1 cellular context compared by ENCODE assay signal in the genomic region with DNA sequence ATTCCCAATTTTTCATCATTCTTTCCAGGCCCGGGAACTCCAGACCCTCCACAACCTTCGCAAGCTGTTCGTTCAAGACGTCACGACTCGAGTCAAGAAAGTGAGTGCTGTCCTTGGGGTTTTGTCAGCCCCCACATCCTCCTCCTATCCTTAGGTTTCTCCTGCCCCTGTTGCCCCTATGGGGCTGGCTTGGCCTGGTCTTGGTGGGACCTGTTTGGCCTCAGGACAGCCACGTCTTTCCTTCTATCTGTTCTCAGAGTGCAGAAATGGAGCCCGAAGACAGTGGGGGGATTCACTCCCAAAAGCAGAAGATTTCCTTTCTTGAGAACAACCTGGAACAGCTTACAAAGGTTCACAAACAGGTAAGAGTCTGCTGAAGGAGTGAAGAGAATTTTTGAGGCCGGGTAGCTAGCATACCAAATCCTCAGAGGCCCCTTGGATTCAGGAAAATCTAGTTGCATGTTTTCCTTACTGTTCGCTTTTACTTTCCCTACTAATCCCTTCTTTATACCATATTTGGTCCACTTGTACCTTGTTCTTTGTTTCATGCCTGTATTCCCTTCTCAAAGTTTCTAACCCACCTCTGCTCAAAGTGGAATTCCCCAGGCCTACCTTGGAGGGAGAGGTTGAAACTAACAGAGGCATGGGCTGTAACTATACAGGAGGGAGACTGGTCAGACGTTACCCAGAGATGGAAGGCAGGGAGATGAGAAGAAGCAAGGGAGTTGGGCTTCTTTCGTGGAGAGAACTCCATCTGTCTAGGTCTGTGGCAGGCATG.
TF ChIP-seq lines count a peak whose summit lies in the region.

No MANE protein-coding gene starts in this region.

TF ChIP-seq in HepG2, 621 proteins besides CTCF, POLR2A, EP300 and RAD21:
- TF ChIP-seq ZNF317 (CRISPR knock-in tag; IDR thresholded peaks at IDR 0.05) (no peak), ZNF30 (CRISPR knock-in tag; IDR thresholded peaks at IDR 0.05) (no peak), HMGA1 (CRISPR knock-in tag; conservative IDR thresholded peaks at IDR 0.05) (no peak)
- TF ChIP-seq, protein P1, sequence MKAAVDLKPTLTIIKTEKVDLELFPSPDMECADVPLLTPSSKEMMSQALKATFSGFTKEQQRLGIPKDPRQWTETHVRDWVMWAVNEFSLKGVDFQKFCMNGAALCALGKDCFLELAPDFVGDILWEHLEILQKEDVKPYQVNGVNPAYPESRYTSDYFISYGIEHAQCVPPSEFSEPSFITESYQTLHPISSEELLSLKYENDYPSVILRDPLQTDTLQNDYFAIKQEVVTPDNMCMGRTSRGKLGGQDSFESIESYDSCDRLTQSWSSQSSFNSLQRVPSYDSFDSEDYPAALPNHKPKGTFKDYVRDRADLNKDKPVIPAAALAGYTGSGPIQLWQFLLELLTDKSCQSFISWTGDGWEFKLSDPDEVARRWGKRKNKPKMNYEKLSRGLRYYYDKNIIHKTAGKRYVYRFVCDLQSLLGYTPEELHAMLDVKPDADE (CRISPR knock-in tag; IDR thresholded peaks at IDR 0.05), result no peak
- TF ChIP-seq, protein P2, sequence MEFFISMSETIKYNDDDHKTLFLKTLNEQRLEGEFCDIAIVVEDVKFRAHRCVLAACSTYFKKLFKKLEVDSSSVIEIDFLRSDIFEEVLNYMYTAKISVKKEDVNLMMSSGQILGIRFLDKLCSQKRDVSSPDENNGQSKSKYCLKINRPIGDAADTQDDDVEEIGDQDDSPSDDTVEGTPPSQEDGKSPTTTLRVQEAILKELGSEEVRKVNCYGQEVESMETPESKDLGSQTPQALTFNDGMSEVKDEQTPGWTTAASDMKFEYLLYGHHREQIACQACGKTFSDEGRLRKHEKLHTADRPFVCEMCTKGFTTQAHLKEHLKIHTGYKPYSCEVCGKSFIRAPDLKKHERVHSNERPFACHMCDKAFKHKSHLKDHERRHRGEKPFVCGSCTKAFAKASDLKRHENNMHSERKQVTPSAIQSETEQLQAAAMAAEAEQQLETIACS (CRISPR knock-in tag; IDR thresholded peaks at IDR 0.05), result no peak
- TF ChIP-seq, protein P3, sequence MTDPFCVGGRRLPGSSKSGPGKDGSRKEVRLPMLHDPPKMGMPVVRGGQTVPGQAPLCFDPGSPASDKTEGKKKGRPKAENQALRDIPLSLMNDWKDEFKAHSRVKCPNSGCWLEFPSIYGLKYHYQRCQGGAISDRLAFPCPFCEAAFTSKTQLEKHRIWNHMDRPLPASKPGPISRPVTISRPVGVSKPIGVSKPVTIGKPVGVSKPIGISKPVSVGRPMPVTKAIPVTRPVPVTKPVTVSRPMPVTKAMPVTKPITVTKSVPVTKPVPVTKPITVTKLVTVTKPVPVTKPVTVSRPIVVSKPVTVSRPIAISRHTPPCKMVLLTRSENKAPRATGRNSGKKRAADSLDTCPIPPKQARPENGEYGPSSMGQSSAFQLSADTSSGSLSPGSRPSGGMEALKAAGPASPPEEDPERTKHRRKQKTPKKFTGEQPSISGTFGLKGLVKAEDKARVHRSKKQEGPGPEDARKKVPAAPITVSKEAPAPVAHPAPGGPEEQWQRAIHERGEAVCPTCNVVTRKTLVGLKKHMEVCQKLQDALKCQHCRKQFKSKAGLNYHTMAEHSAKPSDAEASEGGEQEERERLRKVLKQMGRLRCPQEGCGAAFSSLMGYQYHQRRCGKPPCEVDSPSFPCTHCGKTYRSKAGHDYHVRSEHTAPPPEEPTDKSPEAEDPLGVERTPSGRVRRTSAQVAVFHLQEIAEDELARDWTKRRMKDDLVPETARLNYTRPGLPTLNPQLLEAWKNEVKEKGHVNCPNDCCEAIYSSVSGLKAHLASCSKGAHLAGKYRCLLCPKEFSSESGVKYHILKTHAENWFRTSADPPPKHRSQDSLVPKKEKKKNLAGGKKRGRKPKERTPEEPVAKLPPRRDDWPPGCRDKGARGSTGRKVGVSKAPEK (CRISPR knock-in tag; IDR thresholded peaks at IDR 0.05; ENCODE audit: borderline replicate concordance), result no peak
